Comparison of ENCODE assay signal across 9 cellular contexts in the genomic region with DNA sequence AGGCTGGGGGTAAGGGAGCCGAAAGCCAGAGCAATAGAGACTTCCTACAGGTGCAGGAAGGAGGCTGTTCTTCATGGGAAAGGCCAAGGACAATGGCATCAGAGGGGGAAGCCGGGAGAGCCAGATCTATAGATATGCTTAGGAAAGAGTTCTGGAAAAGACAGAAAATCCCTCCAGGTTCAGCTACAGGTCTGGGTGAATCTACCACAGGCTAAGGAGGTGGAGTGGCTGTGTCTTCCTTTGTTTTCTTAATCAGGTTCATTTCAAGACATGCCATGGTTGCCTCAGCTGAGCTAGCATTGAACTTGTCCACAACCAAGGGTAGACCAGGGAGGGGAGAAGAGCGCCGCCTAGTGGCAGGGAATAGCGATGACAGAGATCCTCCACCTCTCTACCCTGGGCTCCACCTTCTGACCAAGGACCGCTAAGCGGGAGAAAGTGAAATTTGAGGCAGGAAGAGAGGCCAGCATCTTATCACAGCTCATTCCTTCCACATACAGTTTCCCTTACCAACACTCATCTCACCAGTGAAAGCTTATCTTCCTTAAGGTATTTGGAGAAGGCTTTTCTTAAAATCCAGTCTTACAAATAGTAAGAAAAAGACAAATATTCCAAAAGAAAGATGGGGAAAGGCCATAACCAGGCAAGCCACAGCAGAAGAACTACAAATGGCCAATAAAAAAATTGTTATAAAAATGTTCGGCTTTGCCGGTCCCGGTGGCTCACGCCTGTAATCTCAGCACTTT.
DNase-seq lines count a peak whose midpoint lies in the region; ATAC-seq and TF ChIP-seq lines count a peak whose summit lies in the region.
"Had no signal": no experiment of that assay in that cellular context is flagged by ENCODE, and none has a peak within 500 bp of the region (broad histone marks: within the 10 kb centered on the region; RNA-seq: fewer than 3 reads in every experiment).

No MANE protein-coding gene starts in this region.

- H3K27ac ChIP-seq in CD4-positive, alpha-beta T cell (ENCODE audit: low read depth, low read length), result no peak overlapping the region
- H3K27ac ChIP-seq: parathyroid adenoma had no signal

- POLR2A ChIA-PET in CD4-positive, alpha-beta T cell (lab: Charles Lee), result no interaction called here

- no peaks in the 10 kb centered on the region for H3K36me3 Mint-ChIP-seq in CD4-positive, alpha-beta T cell (ENCODE audit: low read depth)
- H3K36me3 Mint-ChIP-seq in osteocyte (ENCODE audit: unreplicated experiment), result no peaks in the 10 kb centered on the region

- no peak overlapping the region for H3K27ac Mint-ChIP-seq in CD4-positive, alpha-beta T cell
- H3K27ac Mint-ChIP-seq in osteocyte (ENCODE audit: unreplicated experiment), result no peak overlapping the region

- TF ChIP-seq CTCF in CD4-positive, alpha-beta T cell (IDR thresholded peaks at IDR 0.05), result peak; percentile 19
- TF ChIP-seq CTCF in LNCaP clone FGC (IDR thresholded peaks at IDR 0.05; ENCODE audit: control insufficient read depth, extremely low read depth, insufficient read depth) (peak; percentile 65), epithelial cell of esophagus (IDR thresholded peaks at IDR 0.05; ENCODE audit: insufficient read depth, low read depth, low read length, missing control alignments) (peak; percentile 73), osteocyte (IDR thresholded peaks at IDR 0.05) (peak; percentile 62)

- peak in 7 of 10 experiments; percentile 3 to 15 (median 7) for DNase-seq in CD4-positive, alpha-beta T cell
- DNase-seq in GM19238 (ENCODE audit: insufficient read length, low spot score) (peak; percentile 36), LNCaP clone FGC (ENCODE audit: low read depth) (no peak), T1000 (lab: John Stamatoyannopoulos, UW) (peak; percentile 25), epithelial cell of esophagus (ENCODE audit: low read depth) (peak; percentile 67), osteocyte (ENCODE audit: extremely low spot score, unreplicated experiment) (no peak), retina (no peak)
- DNase-seq in central memory CD4-positive, alpha-beta T cell, result no peak

- no peak for ATAC-seq in CD4-positive, alpha-beta T cell (ENCODE audit: poor library complexity)

- H3K27me3 ChIP-seq in CD4-positive, alpha-beta T cell (ENCODE audit: control insufficient read depth, insufficient read depth, low read length), result no peaks in the 10 kb centered on the region

- intact Hi-C loops in CD4-positive, alpha-beta T cell (cut with DNase I, micrococcal nuclease), result no loop called here

- no peaks in the 10 kb centered on the region for H3K9me3 ChIP-seq in CD4-positive, alpha-beta T cell (ENCODE audit: control insufficient read depth, low read length)

- H3K9me3 Mint-ChIP-seq in CD4-positive, alpha-beta T cell, result no peaks in the 10 kb centered on the region
- no peaks in the 10 kb centered on the region for H3K9me3 Mint-ChIP-seq in osteocyte (ENCODE audit: unreplicated experiment)

- CTCF ChIA-PET in CD4-positive, alpha-beta T cell (lab: Charles Lee), result no interaction called here

- H3K27me3 Mint-ChIP-seq in CD4-positive, alpha-beta T cell, result peaks cover 10% of the 10 kb centered on the region
- H3K27me3 Mint-ChIP-seq in osteocyte (ENCODE audit: unreplicated experiment), result no peaks in the 10 kb centered on the region

- H3K4me3 ChIP-seq in LNCaP clone FGC (ENCODE audit: low read depth, low read length) (no peak overlapping the region), epithelial cell of esophagus (ENCODE audit: low read length) (no peak overlapping the region)

- H3K4me3 Mint-ChIP-seq in CD4-positive, alpha-beta T cell, result no peak overlapping the region
- no peak overlapping the region for H3K4me3 Mint-ChIP-seq in osteocyte (ENCODE audit: unreplicated experiment)

- no peaks in the 10 kb centered on the region for H3K4me1 Mint-ChIP-seq in CD4-positive, alpha-beta T cell (ENCODE audit: low read depth)
- H3K4me1 Mint-ChIP-seq in osteocyte (ENCODE audit: unreplicated experiment), result peaks cover 5% of the 10 kb centered on the region

Comparison
In these comparisons a context has a peak if more than half of its experiments do, and no peak if none do; other contexts are left out.
1. DNase-seq: peak in CD4-positive, alpha-beta T cell (7 of 10), GM19238 (single experiment), T1000 (single experiment) and epithelial cell of esophagus (single experiment); none in LNCaP clone FGC (single experiment), osteocyte (single experiment), central memory CD4-positive, alpha-beta T cell (single experiment) and retina (single experiment).
2. CTCF ChIP-seq: peak in every context shown above with its lines; median percentile 73 in epithelial cell of esophagus; 65 in LNCaP clone FGC; 62 in osteocyte; 19 in CD4-positive, alpha-beta T cell.